In genomic region chr3:47294392-47294791, GRCh38 we compare ENCODE assay signal across 28 cellular contexts. TPM values are rescaled to one million over a fixed set of nuclear protein-coding genes. Genes with fewer than 3 reads are reported as not detected.
"Had no signal": no experiment of that assay in that cellular context is flagged by ENCODE, and none has a peak within 500 bp of the region (broad histone marks: within the 10 kb centered on the region; RNA-seq: fewer than 3 reads in every experiment).

No MANE protein-coding gene starts in this region.

- H3K9me3 Mint-ChIP-seq: activated naive CD4-positive, alpha-beta T cell treated with anti-CD3 and anti-CD28 coated beads, Interleukin-2, amount 10 ng/mL, durations not matched to agents 7 days and 5 days; activated naive CD8-positive, alpha-beta T cell treated with anti-CD3 and anti-CD28 coated beads, Interleukin-2, amount 10 ng/mL, durations not matched to agents 7 days and 5 days; activated T-cell treated with anti-CD3 and anti-CD28 coated beads, Interleukin-2, amount 50 U/mL, for 24 hours; brain; natural killer cell; T-helper 2 cell treated with Interferon-gamma antibody and Interleukin-4, amounts not matched to agents 5 μg/mL and 100 μg/mL, for 36 hours had no signal

- H3K27ac ChIP-seq: ascending aorta, coronary artery, dorsolateral prefrontal cortex, gastrocnemius medialis, left lung, lower lobe of right lung, spleen, testis, transverse colon had no signal

- DNase-seq: activated CD4-positive, alpha-beta T cell treated with anti-CD3 and anti-CD28 coated beads for 36 hours; activated CD4-positive, CD25-positive, alpha-beta regulatory T cell; activated CD8-positive, alpha-beta T cell treated with anti-CD3 and anti-CD28 coated beads, Interleukin-2, amount 10 ng/mL, durations not matched to agents 7 days and 5 days; activated gamma-delta T cell; activated naive CD4-positive, alpha-beta T cell treated with anti-CD3 and anti-CD28 coated beads, Interleukin-2, amount 10 ng/mL, durations not matched to agents 7 days and 5 days; activated naive CD8-positive, alpha-beta T cell treated with anti-CD3 and anti-CD28 coated beads, Interleukin-2, amount 10 ng/mL, durations not matched to agents 7 days and 5 days; activated T-cell treated with anti-CD3 and anti-CD28 coated beads, Interleukin-2, amount 50 U/mL, for 24 hours; dorsolateral prefrontal cortex; effector memory CD4-positive, alpha-beta T cell; erythroblast; gastrocnemius medialis; glutamatergic neuron; left lung; lower lobe of right lung; mesendoderm; natural killer cell; posterior cingulate gyrus; right cardiac atrium; spleen; stimulated activated naive CD8-positive, alpha-beta T cell treated with anti-CD3 and anti-CD28 coated beads, Interleukin-15, Interleukin-2, amounts not matched to agents 100 U/mL and 50 U/mL, for 24 hours; testis; transverse colon had no signal

- FAIRE-seq: islet of Langerhans, urothelium cell line had no signal

- H3K27me3 Mint-ChIP-seq: activated CD4-positive, alpha-beta T cell treated with anti-CD3 and anti-CD28 coated beads for 36 hours; activated naive CD4-positive, alpha-beta T cell treated with anti-CD3 and anti-CD28 coated beads, Interleukin-2, amount 10 ng/mL, durations not matched to agents 7 days and 5 days; activated naive CD8-positive, alpha-beta T cell treated with anti-CD3 and anti-CD28 coated beads, Interleukin-2, amount 10 ng/mL, durations not matched to agents 7 days and 5 days; activated T-cell treated with anti-CD3 and anti-CD28 coated beads, Interleukin-2, amount 50 U/mL, for 24 hours; brain had no signal

- H3K27ac Mint-ChIP-seq: activated CD4-positive, alpha-beta T cell treated with anti-CD3 and anti-CD28 coated beads for 36 hours; activated CD8-positive, alpha-beta T cell treated with anti-CD3 and anti-CD28 coated beads, Interleukin-2, amount 10 ng/mL, durations not matched to agents 7 days and 5 days; activated naive CD4-positive, alpha-beta T cell treated with anti-CD3 and anti-CD28 coated beads, Interleukin-2, amount 10 ng/mL, durations not matched to agents 7 days and 5 days; activated naive CD8-positive, alpha-beta T cell treated with anti-CD3 and anti-CD28 coated beads, Interleukin-2, amount 10 ng/mL, durations not matched to agents 7 days and 5 days; activated T-cell treated with anti-CD3 and anti-CD28 coated beads, Interleukin-2, amount 50 U/mL, for 24 hours; T-helper 2 cell treated with Interferon-gamma antibody and Interleukin-4, amounts not matched to agents 5 μg/mL and 100 μg/mL, for 36 hours had no signal

- H3K9me3 ChIP-seq: ascending aorta, gastrocnemius medialis, left lung, lower lobe of right lung, spleen, testis, transverse colon had no signal

- ATAC-seq: activated CD4-positive, alpha-beta T cell treated with anti-CD3 and anti-CD28 coated beads for 36 hours; activated CD8-positive, alpha-beta T cell treated with anti-CD3 and anti-CD28 coated beads, Interleukin-2, amount 10 ng/mL, durations not matched to agents 7 days and 5 days; gastrocnemius medialis; left lung; lower lobe of right lung; natural killer cell; right cardiac atrium; stimulated activated naive CD8-positive, alpha-beta T cell treated with anti-CD3 and anti-CD28 coated beads, Interleukin-15, Interleukin-2, amounts not matched to agents 100 U/mL and 50 U/mL, for 24 hours had no signal

- H3K4me3 ChIP-seq: ascending aorta, coronary artery, dorsolateral prefrontal cortex, gastrocnemius medialis, left lung, lower lobe of right lung, spleen, testis, transverse colon had no signal

- H3K27me3 ChIP-seq: ascending aorta, dorsolateral prefrontal cortex, gastrocnemius medialis, left lung, spleen, testis, transverse colon had no signal

- H3K36me3 ChIP-seq: transverse colon had no signal

- H3K36me3 Mint-ChIP-seq: natural killer cell had no signal

- H3K4me3 Mint-ChIP-seq: activated CD4-positive, alpha-beta T cell treated with anti-CD3 and anti-CD28 coated beads for 36 hours; activated CD8-positive, alpha-beta T cell treated with anti-CD3 and anti-CD28 coated beads, Interleukin-2, amount 10 ng/mL, durations not matched to agents 7 days and 5 days; activated naive CD4-positive, alpha-beta T cell treated with anti-CD3 and anti-CD28 coated beads, Interleukin-2, amount 10 ng/mL, durations not matched to agents 7 days and 5 days; activated naive CD8-positive, alpha-beta T cell treated with anti-CD3 and anti-CD28 coated beads, Interleukin-2, amount 10 ng/mL, durations not matched to agents 7 days and 5 days; activated T-cell treated with anti-CD3 and anti-CD28 coated beads, Interleukin-2, amount 50 U/mL, for 24 hours; brain; natural killer cell; T-helper 2 cell treated with Interferon-gamma antibody and Interleukin-4, amounts not matched to agents 5 μg/mL and 100 μg/mL, for 36 hours had no signal

RNA-seq across cellular contexts. Expression of gene KIF9, which starts 11.8 kb away (rescaled TPM):
- total RNA-seq: ascending aorta had no signal
